ENCODE assay signal across 24 cellular contexts in genomic region chr9:123011878-123012528, GRCh38. TPM values are rescaled to one million over a fixed set of nuclear protein-coding genes. Genes with fewer than 3 reads are reported as not detected.
A peak's percentile ranks its signal among the peaks of the same experiment; 100 is the strongest.
DNase-seq lines count a peak whose midpoint lies in the region; ATAC-seq and TF ChIP-seq lines count a peak whose summit lies in the region.
"Had no signal": no experiment of that assay in that cellular context is flagged by ENCODE, and none has a peak within 500 bp of the region (broad histone marks: within the 10 kb centered on the region; RNA-seq: fewer than 3 reads in every experiment).

No MANE protein-coding gene starts in this region.

- H3K9ac ChIP-seq in adipocyte (ENCODE audit: low read length) = peak overlapping the region; percentile 60
- H3K9ac ChIP-seq: GM23248 had no signal

- no peaks in the 10 kb centered on the region for H3K9me3 ChIP-seq in adipocyte (ENCODE audit: control insufficient read depth, low read length)
- H3K9me3 ChIP-seq: BE2C, transverse colon had no signal

- peak; percentile 83 for ATAC-seq in sciatic nerve
- ATAC-seq in HG03571 (IDR thresholded peaks at IDR 0.05; ENCODE audit: unreplicated experiment) = no peak
- ATAC-seq: stimulated activated naive CD8-positive, alpha-beta T cell treated with anti-CD3 and anti-CD28 coated beads, Interleukin-15, Interleukin-2, amounts not matched to agents 100 U/mL and 50 U/mL, for 24 hours; T-helper 17 cell had no signal

- intact Hi-C loops in sciatic nerve (cut with DNase I) = no loop called here

- H3K36me3 ChIP-seq in adipocyte (ENCODE audit: control insufficient read depth, insufficient read depth, low read length, severe bottlenecking) = peaks cover 43% of the 10 kb centered on the region

- H3K4me3 ChIP-seq in AG09309 (ENCODE audit: control insufficient read depth, low read depth, low read length) = no peak overlapping the region
- peak overlapping the region; percentile 51 for H3K4me3 ChIP-seq in adipocyte (ENCODE audit: low read length)
- H3K4me3 ChIP-seq: cardiac muscle cell, GM23248, SK-N-MC, transverse colon had no signal

- H3K4me1 ChIP-seq in adipocyte (ENCODE audit: control insufficient read depth, insufficient read depth, low read length) = peaks cover 30% of the 10 kb centered on the region
- H3K4me1 ChIP-seq: BE2C had no signal

- no peaks in the 10 kb centered on the region for H3K27me3 ChIP-seq in adipocyte (replicated peaks; ENCODE audit: control insufficient read depth, insufficient read depth, low read length)
- H3K27me3 ChIP-seq: BE2C, cardiac muscle cell, transverse colon had no signal

- DNase-seq in AG09309 (ENCODE audit: low read depth) (peak; percentile 51), adipocyte (ENCODE audit: low read depth) (peak; percentile 81), iris pigment epithelial cell (ENCODE audit: low read depth) (peak; percentile 78), sciatic nerve (ENCODE audit: low spot score) (no peak), pons (ENCODE audit: low spot score) (no peak), amniotic stem cell (lab: John Stamatoyannopoulos, UW) (no peak), NCI-H748 treated with DMSO at 0.1 percent for 48 hours (lab: John Stamatoyannopoulos, UW) (no peak)
- DNase-seq: activated CD8-positive, alpha-beta memory T cell treated with anti-CD3 and anti-CD28 coated beads for 24 hours; activated T-cell treated with anti-CD3 and anti-CD28 coated beads, Interleukin-2, amount 50 U/mL, for 1 hour; BE2C; glutamatergic neuron; GM23248; kidney; NCI-H1105; NCI-H2029; retina; stimulated activated naive CD8-positive, alpha-beta T cell treated with anti-CD3 and anti-CD28 coated beads, Interleukin-15, Interleukin-2, amounts not matched to agents 100 U/mL and 50 U/mL, for 24 hours; T-helper 17 cell; transverse colon had no signal

- TF ChIP-seq CTCF in AG09309 (IDR thresholded peaks at IDR 0.05; ENCODE audit: control insufficient read depth, insufficient read depth, low read depth, low read length, missing control alignments) = no peak

RNA-seq across cellular contexts. Expression of gene GPR21, which starts 21.5 kb away (rescaled TPM):
- 3.3 TPM for total RNA-seq in sciatic nerve
- total RNA-seq: A172, myocyte had no signal

Comparison
In these comparisons a context has a peak if more than half of its experiments do, and no peak if none do; other contexts are left out.
1. DNase-seq: peak in AG09309 (single experiment), adipocyte (single experiment) and iris pigment epithelial cell (single experiment); none in sciatic nerve (single experiment), pons (single experiment), amniotic stem cell (single experiment) and NCI-H748 treated with DMSO at 0.1 percent for 48 hours (single experiment).